33 cellular contexts compared by ENCODE assay signal in the genomic region with DNA sequence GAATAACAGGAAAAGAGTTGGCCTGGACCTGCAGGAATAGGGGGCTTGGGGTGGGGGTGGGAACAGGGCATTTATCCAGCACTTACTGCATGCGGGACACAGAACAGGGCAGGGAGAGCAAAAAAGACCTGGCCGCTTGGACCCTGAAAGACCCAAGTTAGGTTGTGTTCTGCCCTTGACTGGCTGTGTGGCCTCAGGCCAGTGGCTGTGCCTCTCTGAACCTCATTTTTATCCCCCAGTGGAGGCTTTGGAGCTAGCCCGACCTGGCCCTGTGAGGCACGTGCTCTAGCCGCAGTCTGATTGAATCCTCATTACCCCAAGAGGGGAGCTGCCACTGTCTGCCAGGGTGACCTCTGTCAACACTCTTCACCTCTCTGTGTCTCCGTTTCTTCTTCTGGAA.
"Had no signal": no experiment of that assay in that cellular context is flagged by ENCODE, and none has a peak within 500 bp of the region (broad histone marks: within the 10 kb centered on the region; RNA-seq: fewer than 3 reads in every experiment).

No MANE protein-coding gene starts in this region.

- H3K27ac ChIP-seq: brain microvascular endothelial cell, epithelial cell of prostate, esophagus squamous epithelium, WERI-Rb-1 had no signal

- DNase-seq: activated B cell treated with CpG ODN at 0.5 μM for 24 hours; activated CD4-positive, alpha-beta T cell treated with anti-CD3 and anti-CD28 coated beads for 48 hours; activated CD4-positive, alpha-beta T cell treated with anti-CD3 and anti-CD28 coated beads, Interleukin-2, amount 50 U/mL, for 1 hour; activated CD4-positive, alpha-beta T cell treated with anti-CD3 and anti-CD28 coated beads, Interleukin-2, amount 50 U/mL, for 48 hours; activated CD8-positive, alpha-beta memory T cell treated with anti-CD3 and anti-CD28 coated beads for 24 hours; activated CD8-positive, alpha-beta T cell treated with anti-CD3 and anti-CD28 coated beads for 36 hours; activated gamma-delta T cell treated with Interleukin-2 at 50 U/mL for 16 hours; activated naive CD4-positive, alpha-beta T cell treated with anti-CD3 and anti-CD28 coated beads, Interleukin-2, amount 50 U/mL, for 16 hours; activated naive CD4-positive, alpha-beta T cell treated with Interleukin-2 at 50 U/mL for 16 hours; activated T-cell treated with anti-CD3 and anti-CD28 coated beads, Interleukin-2, amount 50 U/mL, for 48 hours; amniotic stem cell; anterior cingulate cortex; brain microvascular endothelial cell; caudate nucleus; effector CD8-positive, alpha-beta T cell; esophagus squamous epithelium; foreskin melanocyte; head of caudate nucleus; T-helper 1 cell; T-helper 17 cell; T1000; WERI-Rb-1 had no signal

- ATAC-seq: activated CD4-positive, CD25-positive, alpha-beta regulatory T cell treated with anti-CD3 and anti-CD28 coated beads, Interleukin-2, amount 50 U/mL, for 24 hours; activated CD8-positive, alpha-beta T cell treated with anti-CD3 and anti-CD28 coated beads for 36 hours; T-helper 17 cell had no signal

- H3K27me3 ChIP-seq: brain microvascular endothelial cell, esophagus squamous epithelium had no signal

- H3K9me3 Mint-ChIP-seq: activated T-helper 1 cell treated with anti-CD3 and anti-CD28 coated beads, Interleukin-12 subunit alpha, Interleukin-12 subunit beta, Interleukin-2, Interleukin-4 antibody, amounts not matched to agents 30 ng/mL and 10 ng/mL and 1 ng/mL, durations not matched to agents 14 hours and 24 hours and 36 hours; T-helper 2 cell treated with Interferon-gamma antibody and Interleukin-4, amounts not matched to agents 5 μg/mL and 100 μg/mL, for 36 hours had no signal

- H3K36me3 Mint-ChIP-seq: activated naive CD8-positive, alpha-beta T cell had no signal

- H3K4me1 Mint-ChIP-seq: activated B cell treated with CpG ODN at 0.5 μM for 24 hours, T-helper 17 cell had no signal

- H3K27me3 Mint-ChIP-seq: activated B cell treated with CpG ODN at 0.5 μM for 24 hours had no signal

- H3K9me3 ChIP-seq: esophagus squamous epithelium had no signal

- H3K36me3 ChIP-seq: brain microvascular endothelial cell, esophagus squamous epithelium, WERI-Rb-1 had no signal

- H3K4me3 ChIP-seq: esophagus squamous epithelium had no signal

- H3K27ac Mint-ChIP-seq: activated B cell treated with CpG ODN at 0.5 μM for 24 hours; activated CD8-positive, alpha-beta T cell treated with anti-CD3 and anti-CD28 coated beads for 36 hours; activated naive CD8-positive, alpha-beta T cell; activated T-helper 1 cell treated with anti-CD3 and anti-CD28 coated beads, Interleukin-12 subunit alpha, Interleukin-12 subunit beta, Interleukin-2, Interleukin-4 antibody, amounts not matched to agents 30 ng/mL and 10 ng/mL and 1 ng/mL, durations not matched to agents 14 hours and 24 hours and 36 hours; activated T-helper 2 cell treated with anti-CD3 and anti-CD28 coated beads, Interferon-gamma antibody, Interleukin-2, Interleukin-4, amounts not matched to agents 10 μg/mL and 5 μg/mL and 100 μg/mL, durations not matched to agents 14 hours and 24 hours and 36 hours; T-helper 17 cell; T-helper 2 cell treated with Interferon-gamma antibody and Interleukin-4, amounts not matched to agents 5 μg/mL and 100 μg/mL, for 36 hours had no signal

- H3K4me3 Mint-ChIP-seq: activated B cell treated with CpG ODN at 0.5 μM for 24 hours; activated CD8-positive, alpha-beta T cell treated with anti-CD3 and anti-CD28 coated beads for 36 hours; activated naive CD8-positive, alpha-beta T cell; activated T-helper 1 cell treated with anti-CD3 and anti-CD28 coated beads, Interleukin-12 subunit alpha, Interleukin-12 subunit beta, Interleukin-2, Interleukin-4 antibody, amounts not matched to agents 30 ng/mL and 10 ng/mL and 1 ng/mL, durations not matched to agents 14 hours and 24 hours and 36 hours; T-helper 17 cell; T-helper 2 cell treated with Interferon-gamma antibody and Interleukin-4, amounts not matched to agents 5 μg/mL and 100 μg/mL, for 36 hours had no signal

- FAIRE-seq: astrocyte, bronchial epithelial cell, colon, endometrium, endothelial cell of umbilical vein had no signal
